In the genomic region with DNA sequence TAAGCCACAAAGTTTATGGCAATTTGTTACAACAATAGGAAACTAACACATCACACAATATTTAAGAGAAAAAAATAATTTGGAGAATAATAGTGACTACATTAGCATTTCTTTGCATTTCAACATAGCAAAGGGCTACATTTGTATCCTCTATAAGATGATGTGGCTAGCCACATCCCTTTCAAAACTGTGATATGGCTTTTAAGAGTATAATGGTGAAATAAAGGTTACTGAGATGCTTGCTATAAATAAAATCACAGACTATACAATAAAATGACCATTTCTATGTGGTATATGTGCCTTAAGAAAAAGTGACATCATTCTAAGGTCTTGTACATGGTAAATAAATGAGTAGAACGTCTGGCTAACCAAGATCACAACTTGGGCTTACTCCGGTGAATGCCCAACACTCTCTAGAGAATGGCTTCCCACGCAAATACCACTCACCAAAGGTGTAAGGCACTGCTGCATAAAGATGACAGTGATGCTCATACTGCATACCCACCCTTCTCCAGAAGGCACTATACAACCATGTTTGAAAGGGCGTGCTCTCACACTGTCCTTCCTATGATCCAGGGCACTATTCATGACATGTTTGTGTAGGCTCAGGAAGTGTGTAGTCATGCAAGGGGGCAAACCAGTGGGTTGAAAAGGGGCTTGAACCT, we compare ENCODE assay signal across 18 cellular contexts.
"Had no signal": no experiment of that assay in that cellular context is flagged by ENCODE, and none has a peak within 500 bp of the region (broad histone marks: within the 10 kb centered on the region; RNA-seq: fewer than 3 reads in every experiment).

No MANE protein-coding gene starts in this region.

- ATAC-seq: heart right ventricle, lower lobe of right lung, T-cell, upper lobe of right lung had no signal

- H3K4me1 Mint-ChIP-seq: naive B cell had no signal

- H3K4me1 ChIP-seq: heart right ventricle, lower lobe of right lung, thyroid gland, upper lobe of right lung had no signal

- FAIRE-seq: endometrium, kidney had no signal

- H3K36me3 ChIP-seq: heart right ventricle, lower lobe of right lung, sigmoid colon, thyroid gland, upper lobe of right lung had no signal

- H3K27ac Mint-ChIP-seq: T-cell; T-helper 2 cell treated with Interferon-gamma antibody and Interleukin-4, amounts not matched to agents 5 μg/mL and 100 μg/mL, for 36 hours had no signal

- H3K27ac ChIP-seq: heart right ventricle, lower lobe of right lung, sigmoid colon, thyroid gland, upper lobe of right lung, VCaP had no signal

- H3K27me3 ChIP-seq: heart right ventricle, sigmoid colon, thyroid gland had no signal

- H3K9me3 Mint-ChIP-seq: T-helper 2 cell treated with Interferon-gamma antibody and Interleukin-4, amounts not matched to agents 5 μg/mL and 100 μg/mL, for 36 hours had no signal

- H3K36me3 Mint-ChIP-seq: naive B cell, T-cell had no signal

- H3K4me3 ChIP-seq: heart right ventricle, lower lobe of right lung, sigmoid colon, smooth muscle cell, thyroid gland, upper lobe of right lung had no signal

- H3K4me3 Mint-ChIP-seq: naive B cell; T-cell; T-helper 2 cell treated with Interferon-gamma antibody and Interleukin-4, amounts not matched to agents 5 μg/mL and 100 μg/mL, for 36 hours had no signal

- DNase-seq: activated CD4-positive, alpha-beta T cell treated with anti-CD3 and anti-CD28 coated beads, Interleukin-2, amount 50 U/mL, for 1 hour; activated CD4-positive, CD25-positive, alpha-beta regulatory T cell treated with anti-CD3 and anti-CD28 coated beads, Interleukin-2, amount 50 U/mL, for 72 hours; heart right ventricle; kidney; lower lobe of right lung; naive B cell; retina; sigmoid colon; stimulated activated CD4-positive, alpha-beta T cell treated with anti-CD3 and anti-CD28 coated beads, Interleukin-15, amount 100 ng/mL, for 24 hours; stimulated activated naive CD4-positive, alpha-beta T cell treated with Interleukin-2 at 50 U/mL for 16 hours; substantia nigra; T-cell; thyroid gland; upper lobe of right lung had no signal

- H3K9me3 ChIP-seq: heart right ventricle, lower lobe of right lung, sigmoid colon, thyroid gland, upper lobe of right lung had no signal
